ENCODE assay signal across 8 cellular contexts in the genomic region with DNA sequence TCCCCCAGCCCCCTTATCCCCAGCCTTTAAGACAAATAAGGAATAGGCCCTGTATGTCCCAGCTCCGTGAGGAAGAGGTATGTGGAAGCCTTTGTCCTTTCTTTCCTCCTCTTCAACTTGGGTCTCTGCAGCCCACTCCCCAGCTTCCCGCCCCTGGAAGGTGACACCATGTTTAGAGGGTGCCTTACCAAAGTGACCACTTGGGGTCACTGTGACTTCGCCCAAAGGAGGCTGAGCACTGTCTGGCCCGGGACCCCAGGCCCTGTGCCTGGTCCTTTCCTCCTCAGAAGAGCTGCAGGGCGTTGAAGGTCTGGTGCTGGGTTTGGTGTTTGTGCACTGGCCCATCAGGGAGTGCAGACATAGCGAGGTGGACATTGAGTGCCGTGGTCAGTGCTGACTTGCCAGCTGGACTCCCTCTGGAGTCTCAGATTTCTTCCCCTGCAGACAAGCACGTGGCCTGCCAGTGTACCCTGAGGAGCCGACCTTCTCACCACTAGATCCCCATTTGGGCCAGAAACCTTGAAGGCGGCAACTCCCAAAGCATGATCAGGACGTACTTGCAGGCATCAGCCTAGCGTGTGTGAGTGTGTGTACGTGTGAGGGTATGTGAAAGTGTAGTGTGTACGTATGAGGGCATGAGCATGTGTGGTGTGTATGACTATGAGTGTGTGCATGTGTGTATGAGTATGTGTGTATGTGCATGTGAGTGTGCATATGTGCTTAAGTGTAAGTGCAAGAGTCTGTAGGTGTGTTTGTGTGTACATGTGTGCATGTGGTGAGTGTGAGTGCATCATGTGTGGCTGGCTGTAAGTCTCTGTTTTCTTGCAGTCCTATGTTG.
DNase-seq lines count a peak whose midpoint lies in the region; ATAC-seq and TF ChIP-seq lines count a peak whose summit lies in the region.

No MANE protein-coding gene starts in this region.

- no peak overlapping the region for H3K4me2 ChIP-seq in IMR-90 (ENCODE audit: low read depth, low read length)

- H3K4me3 ChIP-seq in AG04449 (ENCODE audit: low read depth, low read length): no peak overlapping the region
- H3K4me3 ChIP-seq in IMR-90 (ENCODE audit: insufficient read depth, low read depth, low read length): no peak overlapping the region
- no peak overlapping the region for H3K4me3 ChIP-seq in right cardiac atrium (ENCODE audit: low read length)
- no peak overlapping the region for H3K4me3 ChIP-seq in effector memory CD4-positive, alpha-beta T cell (ENCODE audit: insufficient read depth, low read depth, low read length, poor library complexity, severe bottlenecking)

- H3K27me3 Mint-ChIP-seq in activated CD8-positive, alpha-beta T cell treated with anti-CD3 and anti-CD28 coated beads, Interleukin-2, amount 10 ng/mL, durations not matched to agents 7 days and 5 days (ENCODE audit: low read depth): peaks cover 4% of the 10 kb centered on the region

- 53% methylated on average over 4 of the region's 14 CpGs; no CpG with 5 or more reads in 1 of the 2 experiments for whole genome bisulfite sequencing in IMR-90 (ENCODE audit: extremely low coverage in 2 of 2, insufficient read length in 1 of 2), 2 experiments
- 42% methylated on average over 14 of the region's 14 CpGs for WGBS in right cardiac atrium

- H3K9me3 Mint-ChIP-seq in activated CD8-positive, alpha-beta T cell treated with anti-CD3 and anti-CD28 coated beads, Interleukin-2, amount 10 ng/mL, durations not matched to agents 7 days and 5 days (ENCODE audit: insufficient read depth): no peaks in the 10 kb centered on the region
- H3K9me3 Mint-ChIP-seq in stimulated activated effector memory CD8-positive, alpha-beta T cell treated with anti-CD3 and anti-CD28 coated beads, Interleukin-12 subunit alpha, Interleukin-12 subunit beta, amount 100 ng/mL, for 72 hours: no peaks in the 10 kb centered on the region

- H2AFZ ChIP-seq in IMR-90 (replicated peaks; ENCODE audit: low read length, poor library complexity): peak overlapping the region; percentile 51

- no peak overlapping the region for H3K4me3 Mint-ChIP-seq in activated CD8-positive, alpha-beta T cell treated with anti-CD3 and anti-CD28 coated beads, Interleukin-2, amount 10 ng/mL, durations not matched to agents 7 days and 5 days
- no peak overlapping the region for H3K4me3 Mint-ChIP-seq in stimulated activated effector memory CD8-positive, alpha-beta T cell treated with anti-CD3 and anti-CD28 coated beads, Interleukin-12 subunit alpha, Interleukin-12 subunit beta, amount 100 ng/mL, for 72 hours

- H3K27me3 ChIP-seq in IMR-90 (ENCODE audit: control insufficient read depth, insufficient read depth, low read length): no peaks in the 10 kb centered on the region
- H3K27me3 ChIP-seq in right cardiac atrium (ENCODE audit: control insufficient read depth, insufficient read depth): no peaks in the 10 kb centered on the region
- H3K27me3 ChIP-seq in effector memory CD4-positive, alpha-beta T cell (replicated peaks; ENCODE audit: control insufficient read depth, insufficient read depth, low read length, poor library complexity, severe bottlenecking): no peaks in the 10 kb centered on the region

- H3K9me1 ChIP-seq in IMR-90 (ENCODE audit: insufficient read depth, low read length): no peaks in the 10 kb centered on the region

- H3K27ac ChIP-seq in IMR-90 (ENCODE audit: insufficient read depth, low read length) (no peak overlapping the region), right cardiac atrium (ENCODE audit: low read length) (no peak overlapping the region)
- no peak overlapping the region for H3K27ac ChIP-seq in effector memory CD4-positive, alpha-beta T cell (ENCODE audit: insufficient read depth, low read length, poor library complexity, severe bottlenecking)

- no peaks in the 10 kb centered on the region for H3K36me3 ChIP-seq in IMR-90 (ENCODE audit: control insufficient read depth, insufficient read depth, low read length)
- no peaks in the 10 kb centered on the region for H3K36me3 ChIP-seq in effector memory CD4-positive, alpha-beta T cell (ENCODE audit: control insufficient read depth, insufficient read depth, low read length)

- no peaks in the 10 kb centered on the region for H4K20me1 ChIP-seq in IMR-90 (ENCODE audit: insufficient read depth, low read length)

- no peak overlapping the region for H3K27ac Mint-ChIP-seq in activated CD8-positive, alpha-beta T cell treated with anti-CD3 and anti-CD28 coated beads, Interleukin-2, amount 10 ng/mL, durations not matched to agents 7 days and 5 days
- no peak overlapping the region for H3K27ac Mint-ChIP-seq in stimulated activated effector memory CD8-positive, alpha-beta T cell treated with anti-CD3 and anti-CD28 coated beads, Interleukin-12 subunit alpha, Interleukin-12 subunit beta, amount 100 ng/mL, for 72 hours

- no peak overlapping the region for H2AK9ac ChIP-seq in IMR-90 (replicated peaks; ENCODE audit: low read depth, low read length, poor library complexity)

- BruUV-seq in IMR-90 (replicated peaks; lab: Mats Ljungman, UMichigan): no TSS peak

- no peak overlapping the region for H2BK5ac ChIP-seq in IMR-90 (ENCODE audit: low read depth, low read length, poor library complexity, severe bottlenecking)

- no peak overlapping the region for H2BK15ac ChIP-seq in IMR-90 (ENCODE audit: low read depth, low read length)

- CTCF ChIA-PET in AG04449 (lab: Yijun Ruan, JAX): interaction anchor here (0.7 to 1.2 kb wide), 4 partner anchors 10 to 701 kb away, joined by 3 to 4 read pairs (median 3); no protein-coding TSS in a partner anchor
- CTCF ChIA-PET in IMR-90 (lab: Yijun Ruan, JAX): interaction anchor here (0.5 kb wide), 1 partner anchor 1144 kb away, joined by 3 read pairs; no protein-coding TSS in a partner anchor
- CTCF ChIA-PET in activated CD8-positive, alpha-beta T cell treated with anti-CD3 and anti-CD28 coated beads, Interleukin-2, amount 10 ng/mL, durations not matched to agents 7 days and 5 days (lab: Charles Lee): interaction anchor here (0.8 to 1.7 kb wide), 6 partner anchors 12 to 706 kb away, joined by 3 to 6 read pairs (median 3); no protein-coding TSS in a partner anchor

- no peak for TF ChIP-seq POLR2A in IMR-90 (IDR thresholded peaks at IDR 0.05; ENCODE audit: low read depth, low read length)

- no peak overlapping the region for H3K23ac ChIP-seq in IMR-90 (ENCODE audit: low read depth, low read length)

- H4K91ac ChIP-seq in IMR-90 (ENCODE audit: insufficient read depth, low read depth, low read length): no peak overlapping the region

- H4K5ac ChIP-seq in IMR-90 (ENCODE audit: low read depth, low read length): no peak overlapping the region

- no peak overlapping the region for H2BK20ac ChIP-seq in IMR-90 (ENCODE audit: low read depth, low read length)

- no peaks in the 10 kb centered on the region for H3K36me3 Mint-ChIP-seq in activated CD8-positive, alpha-beta T cell treated with anti-CD3 and anti-CD28 coated beads, Interleukin-2, amount 10 ng/mL, durations not matched to agents 7 days and 5 days (ENCODE audit: low read depth)
- H3K36me3 Mint-ChIP-seq in stimulated activated effector memory CD8-positive, alpha-beta T cell treated with anti-CD3 and anti-CD28 coated beads, Interleukin-12 subunit alpha, Interleukin-12 subunit beta, amount 100 ng/mL, for 72 hours: no peaks in the 10 kb centered on the region

- no peak for ATAC-seq in IMR-90 (ENCODE audit: low read depth)
- no peak for ATAC-seq in activated CD8-positive, alpha-beta T cell treated with anti-CD3 and anti-CD28 coated beads, Interleukin-2, amount 10 ng/mL, durations not matched to agents 7 days and 5 days
- peak; percentile 56 to 64 for ATAC-seq in right cardiac atrium
- ATAC-seq in stimulated activated effector memory CD8-positive, alpha-beta T cell treated with anti-CD3 and anti-CD28 coated beads, Interleukin-12 subunit alpha, Interleukin-12 subunit beta, amount 100 ng/mL, for 72 hours: peak; percentile 40

- intact Hi-C loops in IMR-90 (cut with micrococcal nuclease): no loop called here
- intact Hi-C loops in right cardiac atrium (cut with DNase I): loop anchor here in 2 of 4 donors (10.0 kb wide), 2 partner anchors 511 to 701 kb away; no protein-coding TSS in a partner anchor

- no peak overlapping the region for H2AK5ac ChIP-seq in IMR-90 (ENCODE audit: low read depth, low read length)

- TF ChIP-seq CTCF in AG04449 (IDR thresholded peaks at IDR 0.05; ENCODE audit: insufficient read depth, low read length, missing control alignments) (peak; percentile 49), IMR-90 (conservative IDR thresholded peaks at IDR 0.05; ENCODE audit: low read depth, low read length) (peak; percentile 41)

- H3K9me3 ChIP-seq in IMR-90 (ENCODE audit: control insufficient read depth, insufficient read depth, low read length) (peaks cover 5% of the 10 kb centered on the region; the same call in 1 of the 2 replicates), right cardiac atrium (ENCODE audit: control insufficient read depth, low read length) (no peaks in the 10 kb centered on the region)
- H3K9me3 ChIP-seq in effector memory CD4-positive, alpha-beta T cell (ENCODE audit: control insufficient read depth, low read length): no peaks in the 10 kb centered on the region

- in situ Hi-C loops in IMR-90 (cut with MboI; ENCODE audit: low sequenced_read_pairs): no loop called here

- no peak for DNase-seq in AG04449 (ENCODE audit: low read depth, low spot score)
- DNase-seq in GM03348 (ENCODE audit: low spot score): peak; percentile 55
- DNase-seq in IMR-90: no peak
- peak; percentile 22 for DNase-seq in activated CD8-positive, alpha-beta T cell treated with anti-CD3 and anti-CD28 coated beads, Interleukin-2, amount 10 ng/mL, durations not matched to agents 7 days and 5 days
- peak in 2 of 3 donors; percentile 59 to 62 for DNase-seq in right cardiac atrium
- peak; percentile 12 to 55 for DNase-seq in stimulated activated effector memory CD8-positive, alpha-beta T cell treated with anti-CD3 and anti-CD28 coated beads, Interleukin-12 subunit alpha, Interleukin-12 subunit beta, amount 100 ng/mL, for 72 hours (ENCODE audit: low spot score in 2 of 2)
- DNase-seq in effector memory CD4-positive, alpha-beta T cell: no peak
- DNase-seq in activated gamma-delta T cell treated with Interleukin-2 at 50 U/mL for 16 hours: no peak

- H3K4me1 Mint-ChIP-seq in activated CD8-positive, alpha-beta T cell treated with anti-CD3 and anti-CD28 coated beads, Interleukin-2, amount 10 ng/mL, durations not matched to agents 7 days and 5 days (ENCODE audit: low read depth): no peaks in the 10 kb centered on the region
- no peaks in the 10 kb centered on the region for H3K4me1 Mint-ChIP-seq in stimulated activated effector memory CD8-positive, alpha-beta T cell treated with anti-CD3 and anti-CD28 coated beads, Interleukin-12 subunit alpha, Interleukin-12 subunit beta, amount 100 ng/mL, for 72 hours

- dilution Hi-C loops in IMR-90 (cut with HindIII; ENCODE audit: low sequenced_read_pairs, unreplicated experiment): no loop called here

- H3K14ac ChIP-seq in IMR-90 (replicated peaks; ENCODE audit: low read depth, low read length): no peak overlapping the region

- H3K79me1 ChIP-seq in IMR-90 (ENCODE audit: low read depth in 1 of 2, low read length in 2 of 2): no peaks in the 10 kb centered on the region

- H3K9ac ChIP-seq in IMR-90 (ENCODE audit: low read depth, low read length): no peak overlapping the region

- H3K4ac ChIP-seq in IMR-90 (ENCODE audit: low read depth, low read length): no peak overlapping the region

- POLR2A ChIA-PET in AG04449 (lab: Yijun Ruan, JAX) (no interaction called here), IMR-90 (lab: Charles Lee; ENCODE audit: unreplicated experiment) (no interaction called here)
- POLR2A ChIA-PET in activated CD8-positive, alpha-beta T cell treated with anti-CD3 and anti-CD28 coated beads, Interleukin-2, amount 10 ng/mL, durations not matched to agents 7 days and 5 days (lab: Charles Lee): no interaction called here

- no peak overlapping the region for H3K56ac ChIP-seq in IMR-90 (ENCODE audit: extremely low read depth, insufficient read depth, low read length)

- no peak overlapping the region for H3K18ac ChIP-seq in IMR-90 (ENCODE audit: low read depth, low read length)

- H2BK120ac ChIP-seq in IMR-90 (ENCODE audit: low read depth, low read length): no peak overlapping the region

- TF ChIP-seq RAD21 in IMR-90 (IDR thresholded peaks at IDR 0.05; ENCODE audit: low read length): peak; percentile 52

- H4K8ac ChIP-seq in IMR-90 (ENCODE audit: low read depth in 2 of 2, low read length in 2 of 2): no peak overlapping the region

- no peaks in the 10 kb centered on the region for H3K4me1 ChIP-seq in IMR-90 (ENCODE audit: control insufficient read depth, insufficient read depth, low read length)
- H3K4me1 ChIP-seq in right cardiac atrium (ENCODE audit: control insufficient read depth, insufficient read depth, low read length): no peaks in the 10 kb centered on the region
- H3K4me1 ChIP-seq in effector memory CD4-positive, alpha-beta T cell (ENCODE audit: control insufficient read depth, insufficient read depth, low read length, poor library complexity, severe bottlenecking): no peaks in the 10 kb centered on the region

Comparison
In these comparisons a context has a peak if more than half of its experiments do, and no peak if none do; other contexts are left out.
1. DNase-seq: peak in GM03348 (single experiment), activated CD8-positive, alpha-beta T cell treated with anti-CD3 and anti-CD28 coated beads, Interleukin-2, amount 10 ng/mL, durations not matched to agents 7 days and 5 days (single experiment), right cardiac atrium (2 of 3) and stimulated activated effector memory CD8-positive, alpha-beta T cell treated with anti-CD3 and anti-CD28 coated beads, Interleukin-12 subunit alpha, Interleukin-12 subunit beta, amount 100 ng/mL, for 72 hours (2 of 2); none in AG04449 (single experiment), IMR-90 (single experiment), effector memory CD4-positive, alpha-beta T cell (0 of 3) and activated gamma-delta T cell treated with Interleukin-2 at 50 U/mL for 16 hours (single experiment).
2. ATAC-seq: peak in right cardiac atrium (2 of 2) and stimulated activated effector memory CD8-positive, alpha-beta T cell treated with anti-CD3 and anti-CD28 coated beads, Interleukin-12 subunit alpha, Interleukin-12 subunit beta, amount 100 ng/mL, for 72 hours (single experiment); none in IMR-90 (single experiment) and activated CD8-positive, alpha-beta T cell treated with anti-CD3 and anti-CD28 coated beads, Interleukin-2, amount 10 ng/mL, durations not matched to agents 7 days and 5 days (single experiment).